ENCODE assay signal across 20 cellular contexts in genomic region chr9:89751081-89751855, GRCh38.
DNase-seq lines count a peak whose midpoint lies in the region; ATAC-seq and TF ChIP-seq lines count a peak whose summit lies in the region.
"Had no signal": no experiment of that assay in that cellular context is flagged by ENCODE, and none has a peak within 500 bp of the region (broad histone marks: within the 10 kb centered on the region; RNA-seq: fewer than 3 reads in every experiment).

No MANE protein-coding gene starts in this region.

- H3K27me3 ChIP-seq in left ventricle myocardium inferior (ENCODE audit: low read depth) (no peaks in the 10 kb centered on the region), trophoblast cell (ENCODE audit: insufficient read depth, low read length) (no peaks in the 10 kb centered on the region)

- WGBS in trophoblast cell (ENCODE audit: extremely low coverage, insufficient coverage, insufficient read length): no CpG with 5 or more reads among the region's 6 CpGs

- H2BK5ac ChIP-seq in trophoblast cell (ENCODE audit: low read depth, low read length, poor library complexity): peak overlapping the region; percentile 58

- H2AK5ac ChIP-seq in trophoblast cell (ENCODE audit: low read length): peak overlapping the region; percentile 5

- no peak overlapping the region for H3K4me3 Mint-ChIP-seq in activated T-cell treated with anti-CD3 and anti-CD28 coated beads, Interleukin-2, amount 50 U/mL, for 72 hours
- H3K4me3 Mint-ChIP-seq: CD8-positive, alpha-beta memory T cell; HFFc6 had no signal

- peak overlapping the region; percentile 33 for H3K14ac ChIP-seq in trophoblast cell (ENCODE audit: low read length)

- ATAC-seq in HG02642 (IDR thresholded peaks at IDR 0.05; ENCODE audit: poor library complexity, unreplicated experiment): no peak
- no peak for ATAC-seq in activated T-cell treated with anti-CD3 and anti-CD28 coated beads, Interleukin-2, amount 50 U/mL, for 72 hours (replicated peaks in 1 of 2)

- H3K27ac Mint-ChIP-seq in activated T-cell treated with anti-CD3 and anti-CD28 coated beads, Interleukin-2, amount 50 U/mL, for 72 hours: no peak overlapping the region
- H3K27ac Mint-ChIP-seq: CD8-positive, alpha-beta memory T cell; HFFc6 had no signal

- no peaks in the 10 kb centered on the region for H3K9me3 Mint-ChIP-seq in activated T-cell treated with anti-CD3 and anti-CD28 coated beads, Interleukin-2, amount 50 U/mL, for 72 hours
- H3K9me3 Mint-ChIP-seq: CD8-positive, alpha-beta memory T cell had no signal

- intact Hi-C loops in left ventricle myocardium inferior (cut with micrococcal nuclease): no loop called here
- intact Hi-C loops in cardiac septum (cut with DNase I): loop anchor here (10.0 kb wide), 1 partner anchor 354 kb away; no protein-coding TSS in a partner anchor

- H3K27ac ChIP-seq in left ventricle myocardium inferior (replicated peaks) (peak overlapping the region; percentile 61), trophoblast cell (ENCODE audit: low read depth, low read length) (peak overlapping the region; percentile 73)
- H3K27ac ChIP-seq: C4-2B, RWPE1 had no signal

- H2BK12ac ChIP-seq in trophoblast cell (ENCODE audit: low read length): peak overlapping the region; percentile 44

- no peak overlapping the region for H4K8ac ChIP-seq in trophoblast cell (ENCODE audit: low read depth, low read length)

- no peaks in the 10 kb centered on the region for H3K27me3 Mint-ChIP-seq in activated T-cell treated with anti-CD3 and anti-CD28 coated beads, Interleukin-2, amount 50 U/mL, for 72 hours (ENCODE audit: low read depth)

- peaks cover 20% of the 10 kb centered on the region for H3K4me1 Mint-ChIP-seq in activated T-cell treated with anti-CD3 and anti-CD28 coated beads, Interleukin-2, amount 50 U/mL, for 72 hours (ENCODE audit: low read depth)

- H3K4me2 ChIP-seq in trophoblast cell (ENCODE audit: low read length): no peak overlapping the region

- H3K18ac ChIP-seq in trophoblast cell (ENCODE audit: low read length): peak overlapping the region; percentile 17

- H3K79me1 ChIP-seq in trophoblast cell (ENCODE audit: low read length): peaks cover 42% of the 10 kb centered on the region

- H3K36me3 ChIP-seq in left ventricle myocardium inferior (no peaks in the 10 kb centered on the region), trophoblast cell (ENCODE audit: control insufficient read depth in 1 of 2, insufficient read depth in 2 of 2, low read length in 2 of 2) (no peaks in the 10 kb centered on the region)

- H4K12ac ChIP-seq in trophoblast cell (ENCODE audit: low read depth, low read length): no peak overlapping the region

- peak overlapping the region; percentile 16 for H2BK120ac ChIP-seq in trophoblast cell (ENCODE audit: insufficient read depth, low read length, poor library complexity)

- no peak overlapping the region for H3K9ac ChIP-seq in trophoblast cell (ENCODE audit: low read length)

- DNase-seq in left ventricle myocardium inferior: no peak
- DNase-seq in cardiac septum (ENCODE audit: low spot score): no peak
- peak; percentile 33 for DNase-seq in fibroblast of villous mesenchyme (ENCODE audit: low read depth)
- peak; percentile 67 to 90 for DNase-seq in trophoblast cell
- no peak for DNase-seq in HPDE6-E6E7 (ENCODE audit: extremely low spot score)
- DNase-seq in activated T-cell treated with anti-CD3 and anti-CD28 coated beads, Interleukin-2, amount 50 U/mL, for 72 hours: no peak
- DNase-seq: 8988T; CD8-positive, alpha-beta memory T cell; GDM1; H7; HFFc6; KG1; NCI-H1092; NCI-H1436; NCI-H187 treated with DMSO at 0.1 percent for 48 hours; NCI-H2107; SIG-M5 had no signal

- H3K4me3 ChIP-seq in left ventricle myocardium inferior (no peak overlapping the region), fibroblast of villous mesenchyme (ENCODE audit: low read depth, low read length) (no peak overlapping the region), trophoblast cell (ENCODE audit: low read depth, low read length) (no peak overlapping the region)

- H3K4ac ChIP-seq in trophoblast cell (ENCODE audit: low read depth, low read length): no peak overlapping the region

- H4K91ac ChIP-seq in trophoblast cell (ENCODE audit: low read depth, low read length): peak overlapping the region; percentile 31

- H3K36me3 Mint-ChIP-seq in activated T-cell treated with anti-CD3 and anti-CD28 coated beads, Interleukin-2, amount 50 U/mL, for 72 hours (ENCODE audit: insufficient read depth in 2 of 2): no peaks in the 10 kb centered on the region
- H3K36me3 Mint-ChIP-seq: CD8-positive, alpha-beta memory T cell had no signal

- H3K79me2 ChIP-seq in trophoblast cell (ENCODE audit: control insufficient read depth, insufficient read depth, low read length, poor library complexity): peaks cover 2% of the 10 kb centered on the region

- H2AFZ ChIP-seq in trophoblast cell (ENCODE audit: insufficient read depth, low read length, poor library complexity): no peak overlapping the region

- H3K4me1 ChIP-seq in left ventricle myocardium inferior (peaks cover 41% of the 10 kb centered on the region), trophoblast cell (ENCODE audit: control insufficient read depth in 1 of 2, insufficient read depth in 2 of 2, low read length in 2 of 2) (peaks cover 21 to 45% of the 10 kb centered on the region in 2 experiments)

- no peak overlapping the region for H3K23ac ChIP-seq in trophoblast cell (ENCODE audit: low read length)

- H3K9me3 ChIP-seq in left ventricle myocardium inferior (replicated peaks) (no peaks in the 10 kb centered on the region), trophoblast cell (ENCODE audit: insufficient read depth, low read depth, low read length) (peaks cover 7% of the 10 kb centered on the region)

- TF ChIP-seq CTCF in left ventricle myocardium inferior (IDR thresholded peaks at IDR 0.05; ENCODE audit: borderline replicate concordance) (no peak), fibroblast of villous mesenchyme (IDR thresholded peaks at IDR 0.05; ENCODE audit: insufficient read depth, low read depth, low read length) (no peak)

Comparison
In these comparisons a context has a peak if more than half of its experiments do, and no peak if none do; other contexts are left out.
1. DNase-seq: peak in fibroblast of villous mesenchyme (single experiment) and trophoblast cell (2 of 2); none in left ventricle myocardium inferior (single experiment), cardiac septum (single experiment), HPDE6-E6E7 (single experiment) and activated T-cell treated with anti-CD3 and anti-CD28 coated beads, Interleukin-2, amount 50 U/mL, for 72 hours (0 of 2).